ENCODE assay signal across 1 cellular context in genomic region chr1:147924813-147925212, GRCh38.
TF ChIP-seq lines count a peak whose summit lies in the region.

No MANE protein-coding gene starts in this region.

TF ChIP-seq in H1, 55 proteins besides CTCF, POLR2A, EP300 and RAD21:
- TF ChIP-seq MAFK (IDR thresholded peaks at IDR 0.05; ENCODE audit: low read depth, low read length) (no peak), BACH1 (IDR thresholded peaks at IDR 0.05; ENCODE audit: low read length) (0 out of 2 replicates have a peak, but pooled peaks have one; percentile 18)
- TF ChIP-seq, protein P1, sequence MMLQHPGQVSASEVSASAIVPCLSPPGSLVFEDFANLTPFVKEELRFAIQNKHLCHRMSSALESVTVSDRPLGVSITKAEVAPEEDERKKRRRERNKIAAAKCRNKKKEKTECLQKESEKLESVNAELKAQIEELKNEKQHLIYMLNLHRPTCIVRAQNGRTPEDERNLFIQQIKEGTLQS (IDR thresholded peaks at IDR 0.05; ENCODE audit: insufficient read depth, low read depth, low read length): no peak
